In the genomic region with DNA sequence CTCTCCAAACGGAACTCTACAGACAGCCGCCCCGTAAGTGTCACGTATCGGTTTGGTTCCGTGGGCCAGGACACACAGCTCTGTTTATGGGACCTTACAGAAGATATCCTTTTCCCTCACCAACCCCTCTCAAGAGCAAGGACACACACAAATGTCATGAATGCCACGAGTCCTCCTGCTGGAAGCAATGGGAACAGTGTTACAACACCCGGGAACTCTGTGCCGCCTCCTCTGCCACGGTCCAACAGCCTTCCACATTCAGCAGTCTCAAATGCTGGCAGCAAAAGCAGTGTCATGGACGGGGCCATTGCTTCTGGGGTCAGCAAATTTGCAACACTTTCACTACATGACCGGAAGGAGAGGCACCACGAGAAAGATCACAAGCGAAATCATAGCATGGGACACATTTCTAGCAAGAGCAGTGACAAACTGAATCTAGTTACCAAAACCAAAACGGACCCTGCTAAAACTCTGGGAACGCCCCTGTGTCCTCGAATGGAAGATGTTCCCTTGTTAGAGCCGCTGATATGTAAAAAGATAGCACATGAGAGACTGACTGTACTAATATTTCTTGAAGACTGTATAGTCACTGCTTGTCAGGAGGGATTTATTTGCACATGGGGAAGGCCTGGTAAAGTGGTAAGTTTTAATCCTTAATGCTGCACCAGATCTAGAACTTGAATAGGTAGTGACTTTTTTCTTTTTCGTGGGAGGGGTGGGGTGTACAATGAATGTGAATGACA, we compare ENCODE assay signal across 1 cellular context.
A peak's percentile ranks its signal among the peaks of the same experiment; 100 is the strongest.
TF ChIP-seq lines count a peak whose summit lies in the region.

No MANE protein-coding gene starts in this region.

TF ChIP-seq in HepG2, 621 proteins besides CTCF, POLR2A, EP300 and RAD21 (continued from another document):
- TF ChIP-seq HDAC6 (IDR thresholded peaks at IDR 0.05; ENCODE audit: low read depth, low read length) (no peak), ZNF775 (CRISPR knock-in tag; IDR thresholded peaks at IDR 0.05; ENCODE audit: borderline replicate concordance) (no peak), CEBPB (IDR thresholded peaks at IDR 0.05; ENCODE audit: borderline replicate concordance, low read depth, low read length) (peak; percentile 20; the same call in 1 of the 2 replicates), KDM6A (CRISPR knock-in tag; IDR thresholded peaks at IDR 0.05; ENCODE audit: low read depth) (no peak), ZBTB38 (CRISPR knock-in tag; IDR thresholded peaks at IDR 0.05) (peak; percentile 65), AGO2 (optimal IDR thresholded peaks at IDR 0.05; ENCODE audit: low read depth, low read length) (no peak), JUNB (CRISPR knock-in tag; IDR thresholded peaks at IDR 0.05; ENCODE audit: borderline replicate concordance) (no peak), RXRB (CRISPR knock-in tag; IDR thresholded peaks at IDR 0.05; ENCODE audit: borderline replicate concordance) (no peak), AGO1 (IDR thresholded peaks at IDR 0.05; ENCODE audit: low read depth, low read length, poor library complexity, severe bottlenecking) (no peak), TEAD3 (CRISPR knock-in tag; optimal IDR thresholded peaks at IDR 0.05; ENCODE audit: borderline replicate concordance) (peak; percentile 72), ZNF652 (CRISPR knock-in tag; IDR thresholded peaks at IDR 0.05; ENCODE audit: borderline replicate concordance, low read depth) (no peak), ZNF430 (CRISPR knock-in tag; IDR thresholded peaks at IDR 0.05) (no peak), CCAR2 (optimal IDR thresholded peaks at IDR 0.05; ENCODE audit: low read depth, low read length) (no peak), CREB1 (IDR thresholded peaks at IDR 0.05) (no peak), CREB1 (CRISPR knock-in tag; IDR thresholded peaks at IDR 0.05) (no peak)
- TF ChIP-seq, protein P1, sequence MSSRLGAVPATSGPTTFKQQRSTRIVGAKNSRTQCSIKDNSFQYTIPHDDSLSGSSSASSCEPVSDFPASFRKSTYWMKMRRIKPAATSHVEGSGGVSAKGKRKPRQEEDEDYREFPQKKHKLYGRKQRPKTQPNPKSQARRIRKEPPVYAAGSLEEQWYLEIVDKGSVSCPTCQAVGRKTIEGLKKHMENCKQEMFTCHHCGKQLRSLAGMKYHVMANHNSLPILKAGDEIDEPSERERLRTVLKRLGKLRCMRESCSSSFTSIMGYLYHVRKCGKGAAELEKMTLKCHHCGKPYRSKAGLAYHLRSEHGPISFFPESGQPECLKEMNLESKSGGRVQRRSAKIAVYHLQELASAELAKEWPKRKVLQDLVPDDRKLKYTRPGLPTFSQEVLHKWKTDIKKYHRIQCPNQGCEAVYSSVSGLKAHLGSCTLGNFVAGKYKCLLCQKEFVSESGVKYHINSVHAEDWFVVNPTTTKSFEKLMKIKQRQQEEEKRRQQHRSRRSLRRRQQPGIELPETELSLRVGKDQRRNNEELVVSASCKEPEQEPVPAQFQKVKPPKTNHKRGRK (CRISPR knock-in tag; IDR thresholded peaks at IDR 0.05): no peak
